In genomic region chr3:126317029-126317996, GRCh38 we compare ENCODE assay signal across 17 cellular contexts. TPM values are rescaled to one million over a fixed set of nuclear protein-coding genes. Genes with fewer than 3 reads are reported as not detected.
DNase-seq lines count a peak whose midpoint lies in the region; TF ChIP-seq lines count a peak whose summit lies in the region.
"Had no signal": no experiment of that assay in that cellular context is flagged by ENCODE, and none has a peak within 500 bp of the region (broad histone marks: within the 10 kb centered on the region; RNA-seq: fewer than 3 reads in every experiment).

No MANE protein-coding gene starts in this region.

- peak overlapping the region; percentile 9 for H3K27ac Mint-ChIP-seq in chondrocyte (ENCODE audit: unreplicated experiment)
- H3K27ac Mint-ChIP-seq in activated CD4-positive, alpha-beta memory T cell treated with anti-CD3 and anti-CD28 coated beads, Interleukin-2, amount 10 ng/mL, durations not matched to agents 7 days and 5 days: no peak overlapping the region
- H3K27ac Mint-ChIP-seq: CD14-positive monocyte had no signal

- peaks cover 5% of the 10 kb centered on the region for H3K9me3 Mint-ChIP-seq in chondrocyte (ENCODE audit: low read depth)
- H3K9me3 Mint-ChIP-seq in activated CD4-positive, alpha-beta memory T cell treated with anti-CD3 and anti-CD28 coated beads, Interleukin-2, amount 10 ng/mL, durations not matched to agents 7 days and 5 days: no peaks in the 10 kb centered on the region

- peaks cover 32% of the 10 kb centered on the region for H3K27me3 Mint-ChIP-seq in chondrocyte (ENCODE audit: low read depth)
- peaks cover 5% of the 10 kb centered on the region for H3K27me3 Mint-ChIP-seq in activated CD4-positive, alpha-beta memory T cell treated with anti-CD3 and anti-CD28 coated beads, Interleukin-2, amount 10 ng/mL, durations not matched to agents 7 days and 5 days

- H3K4me3 Mint-ChIP-seq in chondrocyte (ENCODE audit: unreplicated experiment): no peak overlapping the region
- H3K4me3 Mint-ChIP-seq in activated CD4-positive, alpha-beta memory T cell treated with anti-CD3 and anti-CD28 coated beads, Interleukin-2, amount 10 ng/mL, durations not matched to agents 7 days and 5 days: no peak overlapping the region
- H3K4me3 Mint-ChIP-seq: CD14-positive monocyte had no signal

- CTCF ChIA-PET in activated CD4-positive, alpha-beta memory T cell treated with anti-CD3 and anti-CD28 coated beads, Interleukin-2, amount 10 ng/mL, durations not matched to agents 7 days and 5 days (lab: Charles Lee): no interaction called here

- peak; percentile 53 for DNase-seq in activated effector memory CD4-positive, alpha-beta T cell treated with anti-CD3 and anti-CD28 coated beads, Interleukin-2, amount 50 U/mL, for 16 hours
- DNase-seq in activated effector memory CD4-positive, alpha-beta T cell treated with Interleukin-2 at 50 U/mL for 16 hours: no peak
- DNase-seq in chondrocyte (ENCODE audit: low spot score): no peak
- DNase-seq in mesenteric fat pad (ENCODE audit: low spot score): peak; percentile 78
- no peak for DNase-seq in NAMALWA (ENCODE audit: low spot score)
- no peak for DNase-seq in CD1c-positive myeloid dendritic cell (ENCODE audit: extremely low spot score)
- no peak for DNase-seq in activated CD4-positive, alpha-beta memory T cell treated with anti-CD3 and anti-CD28 coated beads, Interleukin-2, amount 10 ng/mL, durations not matched to agents 7 days and 5 days
- DNase-seq: ACHN, AML-193, COR-L47, GF-D8, Kasumi-1, NCI-H1417, NCI-H1930, NCI-H82, PC-3 had no signal

- H3K36me3 Mint-ChIP-seq in chondrocyte (ENCODE audit: low read depth): no peaks in the 10 kb centered on the region
- H3K36me3 Mint-ChIP-seq in activated CD4-positive, alpha-beta memory T cell treated with anti-CD3 and anti-CD28 coated beads, Interleukin-2, amount 10 ng/mL, durations not matched to agents 7 days and 5 days (ENCODE audit: low read depth): no peaks in the 10 kb centered on the region
- H3K36me3 Mint-ChIP-seq: CD14-positive monocyte had no signal

- no peaks in the 10 kb centered on the region for H3K4me1 Mint-ChIP-seq in chondrocyte (ENCODE audit: low read depth)
- no peaks in the 10 kb centered on the region for H3K4me1 Mint-ChIP-seq in activated CD4-positive, alpha-beta memory T cell treated with anti-CD3 and anti-CD28 coated beads, Interleukin-2, amount 10 ng/mL, durations not matched to agents 7 days and 5 days
- H3K4me1 Mint-ChIP-seq: CD14-positive monocyte had no signal

- POLR2A ChIA-PET in activated CD4-positive, alpha-beta memory T cell treated with anti-CD3 and anti-CD28 coated beads, Interleukin-2, amount 10 ng/mL, durations not matched to agents 7 days and 5 days (lab: Charles Lee): no interaction called here

- no peak for TF ChIP-seq CTCF in chondrocyte (IDR thresholded peaks at IDR 0.05)

RNA-seq across cellular contexts. Expression of gene KLF15, which starts 39.9 kb away (rescaled TPM):
- total RNA-seq in chondrocyte (0.41 to 1.8 TPM (median 1.3 TPM) in 3 replicates), mesenteric fat pad (53.8 TPM)
- not detected for total RNA-seq in activated CD4-positive, alpha-beta memory T cell treated with anti-CD3 and anti-CD28 coated beads, Interleukin-2, amount 10 ng/mL, durations not matched to agents 7 days and 5 days
- total RNA-seq: PC-3 had no signal

Comparison
In these comparisons a context has a peak if more than half of its experiments do, and no peak if none do; other contexts are left out.
1. DNase-seq: peak in activated effector memory CD4-positive, alpha-beta T cell treated with anti-CD3 and anti-CD28 coated beads, Interleukin-2, amount 50 U/mL, for 16 hours (single experiment) and mesenteric fat pad (single experiment); none in activated effector memory CD4-positive, alpha-beta T cell treated with Interleukin-2 at 50 U/mL for 16 hours (single experiment), chondrocyte (single experiment), NAMALWA (single experiment), CD1c-positive myeloid dendritic cell (single experiment) and activated CD4-positive, alpha-beta memory T cell treated with anti-CD3 and anti-CD28 coated beads, Interleukin-2, amount 10 ng/mL, durations not matched to agents 7 days and 5 days (single experiment).
2. RNA of gene KLF15, which starts 39.9 kb away (total RNA-seq): 53.8 TPM in mesenteric fat pad (single experiment); 0.41 to 1.8 TPM in chondrocyte and not detected in activated CD4-positive, alpha-beta memory T cell treated with anti-CD3 and anti-CD28 coated beads, Interleukin-2, amount 10 ng/mL, durations not matched to agents 7 days and 5 days; every median in the first group is over 10 times any median in the second.